12 cellular contexts compared by ENCODE assay signal in the genomic region with DNA sequence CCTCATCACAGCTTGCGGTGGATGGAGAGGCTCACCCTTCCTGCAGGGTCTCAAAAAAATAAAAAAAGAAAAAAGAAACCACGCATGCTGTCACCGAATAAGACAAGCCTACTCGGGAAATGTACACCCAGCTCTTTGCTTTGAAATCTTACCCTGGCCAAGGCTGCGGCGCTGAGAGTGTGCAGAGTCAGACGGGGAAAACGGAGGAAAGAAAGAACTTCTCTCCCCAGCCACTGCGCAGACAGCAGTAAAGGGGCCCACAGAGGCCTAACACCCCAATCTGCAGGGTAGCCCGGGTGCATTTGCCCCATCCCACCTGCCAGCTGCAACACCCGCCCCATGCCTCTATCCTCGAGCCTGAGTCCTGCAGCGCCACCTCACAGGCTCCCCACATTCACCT. TPM values are rescaled to one million over a fixed set of nuclear protein-coding genes. Genes with fewer than 3 reads are reported as not detected.
DNase-seq lines count a peak whose midpoint lies in the region; ATAC-seq and TF ChIP-seq lines count a peak whose summit lies in the region.
"Had no signal": no experiment of that assay in that cellular context is flagged by ENCODE, and none has a peak within 500 bp of the region (broad histone marks: within the 10 kb centered on the region; RNA-seq: fewer than 3 reads in every experiment).

No MANE protein-coding gene starts in this region.

- H3K36me3 Mint-ChIP-seq in brain (no peaks in the 10 kb centered on the region), neural crest cell (ENCODE audit: low read depth) (no peaks in the 10 kb centered on the region)
- H3K36me3 Mint-ChIP-seq: CD4-positive, alpha-beta memory T cell had no signal

- H3K4me3 Mint-ChIP-seq in brain (peak overlapping the region in 1 of 5 experiments; percentile 38), neural crest cell (no peak overlapping the region)
- H3K4me3 Mint-ChIP-seq: CD4-positive, alpha-beta memory T cell had no signal

- H3K27me3 Mint-ChIP-seq in brain (peaks cover 15% of the 10 kb centered on the region), neural crest cell (ENCODE audit: low read depth) (peaks cover 2% of the 10 kb centered on the region)

- DNase-seq in NCI-H128 (lab: John Stamatoyannopoulos, UW; ENCODE audit: unreplicated experiment) (peak; percentile 32), neural crest cell (ENCODE audit: low read depth, low spot score) (no peak), prostate gland (ENCODE audit: low spot score) (no peak), GM19240 (ENCODE audit: insufficient read length, low spot score) (no peak)
- DNase-seq in central memory CD4-positive, alpha-beta T cell, result no peak
- DNase-seq: CD4-positive, alpha-beta memory T cell; KG1; NCI-H1694 treated with DMSO at 0.1 percent for 48 hours had no signal

- intact Hi-C loops in prostate gland (cut with DNase I), result no loop called here

- peak overlapping the region in 3 of 5 experiments; percentile 6 to 78 (median 24) for H3K27ac Mint-ChIP-seq in brain
- H3K27ac Mint-ChIP-seq in neural crest cell (ENCODE audit: unreplicated experiment), result peak overlapping the region; percentile 45
- H3K27ac Mint-ChIP-seq: CD4-positive, alpha-beta memory T cell had no signal

- no peaks in the 10 kb centered on the region for H3K36me3 ChIP-seq in prostate gland
- H3K36me3 ChIP-seq: MG63 had no signal

- H3K9me3 Mint-ChIP-seq in brain (no peaks in the 10 kb centered on the region), neural crest cell (no peaks in the 10 kb centered on the region)
- H3K9me3 Mint-ChIP-seq: CD4-positive, alpha-beta memory T cell had no signal

- H3K27ac ChIP-seq in 22Rv1 (peak overlapping the region; percentile 47; the same call in 1 of the 2 replicates), prostate gland (no peak overlapping the region)

- no peaks in the 10 kb centered on the region for H3K27me3 ChIP-seq in prostate gland (replicated peaks; ENCODE audit: insufficient read depth)
- H3K27me3 ChIP-seq: MG63 had no signal

- no peaks in the 10 kb centered on the region for H3K4me1 ChIP-seq in prostate gland (replicated peaks)

- 22% methylated on average over 13 of the region's 13 CpGs for WGBS in prostate gland

- no peak overlapping the region for H3K4me3 ChIP-seq in prostate gland
- H3K4me3 ChIP-seq: MG63 had no signal

- H3K4me1 Mint-ChIP-seq in brain, result peaks cover 59% of the 10 kb centered on the region
- peaks cover 9% of the 10 kb centered on the region for H3K4me1 Mint-ChIP-seq in neural crest cell
- H3K4me1 Mint-ChIP-seq: CD4-positive, alpha-beta memory T cell had no signal

- TF ChIP-seq CTCF in 22Rv1 (IDR thresholded peaks at IDR 0.05) (no peak), brain (conservative IDR thresholded peaks at IDR 0.05) (no peak), neural crest cell (conservative IDR thresholded peaks at IDR 0.05) (no peak), prostate gland (IDR thresholded peaks at IDR 0.05) (no peak)

- no peak for TF ChIP-seq POLR2A in prostate gland (IDR thresholded peaks at IDR 0.05)

- ATAC-seq in GM19467 (IDR thresholded peaks at IDR 0.05; ENCODE audit: unreplicated experiment), result no peak

- no peaks in the 10 kb centered on the region for H3K9me3 ChIP-seq in prostate gland
- H3K9me3 ChIP-seq: MG63 had no signal

RNA-seq across cellular contexts. Expression of gene SLIT1, which starts 14.8 kb away (rescaled TPM):
- polyA plus RNA-seq in brain (ENCODE audit: insufficient read depth, low read depth, low replicate concordance), result 24.9 TPM
- 9.7 and 10.6 TPM in 2 replicates for total RNA-seq in neural crest cell
- under 1 TPM; 0.59 to 0.91 TPM for total RNA-seq in prostate gland
